In genomic region chr12:40168868-40169267, GRCh38 we compare ENCODE assay signal across 12 cellular contexts. TPM values are rescaled to one million over a fixed set of nuclear protein-coding genes. Genes with fewer than 3 reads are reported as not detected.
DNase-seq lines count a peak whose midpoint lies in the region; ATAC-seq and TF ChIP-seq lines count a peak whose summit lies in the region.
"Had no signal": no experiment of that assay in that cellular context is flagged by ENCODE, and none has a peak within 500 bp of the region (broad histone marks: within the 10 kb centered on the region; RNA-seq: fewer than 3 reads in every experiment).

No MANE protein-coding gene starts in this region.

- TF ChIP-seq CTCF in GM10266 (IDR thresholded peaks at IDR 0.05; ENCODE audit: control insufficient read depth, insufficient read depth, low read depth, missing control alignments), result no peak

- DNase-seq in GM10266 (ENCODE audit: extremely low spot score) (peak; percentile 49), MV-4-11 (lab: John Stamatoyannopoulos, UW) (peak; percentile 14), inferior parietal cortex (ENCODE audit: extremely low spot score) (no peak), activated gamma-delta T cell treated with Interleukin-2 at 50 U/mL for 16 hours (no peak), Right ventricle myocardium inferior (ENCODE audit: missing footprints) (no peak)
- DNase-seq: activated T-cell treated with anti-CD3 and anti-CD28 coated beads, Interleukin-2, amount 50 U/mL, for 48 hours; CD8-positive, alpha-beta memory T cell; H7; NCI-H1092 treated with DMSO at 0.1 percent for 48 hours had no signal

- ATAC-seq in GM19328 (IDR thresholded peaks at IDR 0.05; ENCODE audit: unreplicated experiment) (peak; percentile 97), HG02884 (IDR thresholded peaks at IDR 0.05; ENCODE audit: unreplicated experiment) (peak; percentile 96), esophagus mucosa (no peak), Right ventricle myocardium inferior (no peak)

- intact Hi-C loops in Right ventricle myocardium inferior (cut with DNase I), result no loop called here

RNA-seq across cellular contexts. Expression of gene LRRK2, which starts 55.9 kb away (rescaled TPM):
- total RNA-seq in esophagus mucosa (14.6 TPM), Right ventricle myocardium inferior (8.4 TPM)

Comparison
In these comparisons a context has a peak if more than half of its experiments do, and no peak if none do; other contexts are left out.
1. DNase-seq: peak in GM10266 (single experiment) and MV-4-11 (single experiment); none in inferior parietal cortex (single experiment), activated gamma-delta T cell treated with Interleukin-2 at 50 U/mL for 16 hours (single experiment) and Right ventricle myocardium inferior (single experiment).
2. ATAC-seq: peak in GM19328 (single experiment) and HG02884 (single experiment); none in esophagus mucosa (single experiment) and Right ventricle myocardium inferior (single experiment).